Comparison of ENCODE assay signal across 14 cellular contexts in the genomic region with DNA sequence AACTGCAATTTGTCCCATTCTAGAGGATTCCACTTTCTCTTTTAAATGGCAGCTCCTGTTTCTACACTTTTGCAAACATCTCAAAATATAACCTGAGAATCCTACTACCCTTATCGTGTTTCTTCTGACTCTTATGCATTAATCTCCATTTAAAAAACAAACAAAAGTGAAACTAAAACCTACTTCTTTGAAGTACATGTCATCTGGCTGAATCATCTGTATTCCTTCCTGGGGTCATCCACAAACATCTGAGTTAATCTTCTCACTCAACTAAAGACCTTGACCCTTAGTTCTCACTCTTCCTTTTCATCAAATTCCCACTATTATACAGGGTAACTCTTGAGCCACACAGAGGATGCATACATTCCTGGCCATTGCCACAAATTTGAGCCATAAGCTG.
DNase-seq lines count a peak whose midpoint lies in the region; ATAC-seq, FAIRE-seq and TF ChIP-seq lines count a peak whose summit lies in the region.
"Had no signal": no experiment of that assay in that cellular context is flagged by ENCODE, and none has a peak within 500 bp of the region (broad histone marks: within the 10 kb centered on the region; RNA-seq: fewer than 3 reads in every experiment).

No MANE protein-coding gene starts in this region.

- no TSS peak for BruUV-seq in PC-9 (replicated peaks; lab: Mats Ljungman, UMichigan)

- in situ Hi-C loops in Caki2 (cut with HindIII; ENCODE audit: low pct_unique_long_range_greater_than_20kb, low sequenced_read_pairs) (no loop called here), GM13977 (cut with MboI; ENCODE audit: low pct_unique_long_range_greater_than_20kb, low sequenced_read_pairs, unreplicated experiment) (no loop called here)

- H3K36me3 ChIP-seq in HEK293 (ENCODE audit: control insufficient read depth in 2 of 2, insufficient read depth in 1 of 2, low read length in 2 of 2), result no peaks in the 10 kb centered on the region
- H3K36me3 ChIP-seq in PC-9 (ENCODE audit: low read depth), result no peaks in the 10 kb centered on the region
- H3K36me3 ChIP-seq: BE2C, breast epithelium, Peyer's patch, right lobe of liver had no signal

- no peaks in the 10 kb centered on the region for H3F3A ChIP-seq in PC-9 (ENCODE audit: insufficient read depth, low read depth)

- no peaks in the 10 kb centered on the region for H3K9me2 ChIP-seq in PC-9 (ENCODE audit: insufficient read depth)

- POLR2A ChIA-PET in HEK293 (lab: Yijun Ruan, JAX) (no interaction called here), PC-9 (lab: Charles Lee; ENCODE audit: unreplicated experiment) (interaction anchor here (0.6 kb wide), 1 partner anchor 136 kb away, joined by 3 read pairs; no protein-coding TSS in a partner anchor)

- TF ChIP-seq CTCF in HEK293 (tag by site-specific recombination; IDR thresholded peaks at IDR 0.05), result no peak
- no peak for TF ChIP-seq CTCF in PC-9 (conservative IDR thresholded peaks at IDR 0.05)
- no peak for TF ChIP-seq CTCF in foreskin fibroblast (IDR thresholded peaks at IDR 0.05; ENCODE audit: low read depth, low read length)
- TF ChIP-seq CTCF in D721Med (IDR thresholded peaks at IDR 0.05; ENCODE audit: insufficient read depth, missing control alignments), result no peak
- TF ChIP-seq CTCF in GM13977 (IDR thresholded peaks at IDR 0.05; ENCODE audit: extremely low read depth, insufficient read depth, missing control alignments), result no peak

- no peak overlapping the region for H3K4me3 ChIP-seq in HEK293 (ENCODE audit: low read depth, low read length)
- H3K4me3 ChIP-seq in PC-9, result peak overlapping the region; percentile 45; the same call in 1 of the 2 replicates
- no peak overlapping the region for H3K4me3 ChIP-seq in foreskin fibroblast (ENCODE audit: low read depth in 1 of 2, low read length in 2 of 2)
- H3K4me3 ChIP-seq: breast epithelium, Peyer's patch had no signal

- H2AFZ ChIP-seq in PC-9, result peak overlapping the region; percentile 77

- CTCF ChIA-PET in HEK293 (lab: Yijun Ruan, JAX), result no interaction called here
- CTCF ChIA-PET in PC-9 (lab: Charles Lee), result no interaction called here

- H3K79me2 ChIP-seq in PC-9 (ENCODE audit: low read depth), result no peaks in the 10 kb centered on the region

- H3K9me3 ChIP-seq in HEK293 (ENCODE audit: control insufficient read depth, insufficient read depth, low read depth, low read length) (no peaks in the 10 kb centered on the region), PC-9 (ENCODE audit: insufficient read depth, low read depth) (no peaks in the 10 kb centered on the region)
- H3K9me3 ChIP-seq: BE2C, breast epithelium, Peyer's patch, right lobe of liver had no signal

- intact Hi-C loops in PC-9 (cut with micrococcal nuclease; ENCODE audit: unreplicated experiment), result no loop called here

- H3K27ac ChIP-seq in HEK293 (ENCODE audit: extremely low read depth, low read depth, low read length) (no peak overlapping the region), PC-9 (no peak overlapping the region)
- H3K27ac ChIP-seq: breast epithelium, Peyer's patch, right lobe of liver had no signal

- H4K20me1 ChIP-seq in PC-9 (ENCODE audit: insufficient read depth), result no peaks in the 10 kb centered on the region

- H3K4me1 ChIP-seq in HEK293 (ENCODE audit: control insufficient read depth, insufficient read depth, low read length) (no peaks in the 10 kb centered on the region), PC-9 (replicated peaks; ENCODE audit: insufficient read depth) (peaks cover 3% of the 10 kb centered on the region; the same call in 1 of the 2 replicates)
- H3K4me1 ChIP-seq: breast epithelium, Peyer's patch, right lobe of liver had no signal

- peak overlapping the region; percentile 63 for H3K4me2 ChIP-seq in PC-9

- H3K27me3 ChIP-seq in PC-9 (ENCODE audit: insufficient read depth, low read depth), result no peaks in the 10 kb centered on the region
- H3K27me3 ChIP-seq: BE2C, breast epithelium, Peyer's patch, right lobe of liver had no signal

- ATAC-seq in GM21737 (IDR thresholded peaks at IDR 0.05; ENCODE audit: unreplicated experiment), result no peak

- DNase-seq in Caki2 (ENCODE audit: low read depth) (peak; percentile 31), PC-9 (no peak), foreskin fibroblast (peak; percentile 9 to 16), D721Med (ENCODE audit: insufficient read length, low spot score) (no peak), NCI-H1092 treated with DMSO at 0.1 percent for 48 hours (lab: John Stamatoyannopoulos, UW) (no peak), GM13977 (ENCODE audit: low spot score) (no peak)
- DNase-seq: BE2C, NCI-H2029 treated with DMSO at 0.1 percent for 48 hours, Peyer's patch, right lobe of liver had no signal

- FAIRE-seq in D721Med (lab: Jason Lieb, UNC), result no peak
- FAIRE-seq: TTC549 had no signal

TF ChIP-seq in HEK293, 187 proteins besides CTCF, POLR2A, EP300 and RAD21:
- TF ChIP-seq ZNF768 (tag by site-specific recombination; IDR thresholded peaks at IDR 0.05) (no peak), HOXD13 (CRISPR knock-in tag; IDR thresholded peaks at IDR 0.05; ENCODE audit: borderline replicate concordance) (no peak), ZNF416 (tag by site-specific recombination; IDR thresholded peaks at IDR 0.05) (no peak), ZNF354C (tag by site-specific recombination; IDR thresholded peaks at IDR 0.05; ENCODE audit: borderline replicate concordance, low read depth) (no peak), ZNF112 (tag by site-specific recombination; IDR thresholded peaks at IDR 0.05) (no peak), ZBTB7A (tag by site-specific recombination; IDR thresholded peaks at IDR 0.05; ENCODE audit: low read depth) (no peak), ZBTB48 (tag by site-specific recombination; IDR thresholded peaks at IDR 0.05) (peak; percentile 35; the same call in 1 of the 2 replicates), ZNF571 (tag by site-specific recombination; IDR thresholded peaks at IDR 0.05) (no peak)
- TF ChIP-seq, protein P1, sequence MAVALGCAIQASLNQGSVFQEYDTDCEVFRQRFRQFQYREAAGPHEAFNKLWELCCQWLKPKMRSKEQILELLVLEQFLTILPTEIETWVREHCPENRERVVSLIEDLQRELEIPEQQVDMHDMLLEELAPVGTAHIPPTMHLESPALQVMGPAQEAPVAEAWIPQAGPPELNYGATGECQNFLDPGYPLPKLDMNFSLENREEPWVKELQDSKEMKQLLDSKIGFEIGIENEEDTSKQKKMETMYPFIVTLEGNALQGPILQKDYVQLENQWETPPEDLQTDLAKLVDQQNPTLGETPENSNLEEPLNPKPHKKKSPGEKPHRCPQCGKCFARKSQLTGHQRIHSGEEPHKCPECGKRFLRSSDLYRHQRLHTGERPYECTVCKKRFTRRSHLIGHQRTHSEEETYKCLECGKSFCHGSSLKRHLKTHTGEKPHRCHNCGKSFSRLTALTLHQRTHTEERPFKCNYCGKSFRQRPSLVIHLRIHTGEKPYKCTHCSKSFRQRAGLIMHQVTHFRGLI (tag by site-specific recombination; IDR thresholded peaks at IDR 0.05), result no peak

Comparison
In these comparisons a context has a peak if more than half of its experiments do, and no peak if none do; other contexts are left out.
1. DNase-seq: peak in Caki2 (single experiment) and foreskin fibroblast (2 of 2); none in PC-9 (0 of 2), D721Med (single experiment), NCI-H1092 treated with DMSO at 0.1 percent for 48 hours (single experiment) and GM13977 (single experiment).